17 cellular contexts compared by ENCODE assay signal in genomic region chr2:104845552-104845931, GRCh38. TPM values are rescaled to one million over a fixed set of nuclear protein-coding genes. Genes with fewer than 3 reads are reported as not detected.
DNase-seq lines count a peak whose midpoint lies in the region; ATAC-seq, FAIRE-seq and TF ChIP-seq lines count a peak whose summit lies in the region.
"Had no signal": no experiment of that assay in that cellular context is flagged by ENCODE, and none has a peak within 500 bp of the region (broad histone marks: within the 10 kb centered on the region; RNA-seq: fewer than 3 reads in every experiment).

No MANE protein-coding gene starts in this region.

- H3K4me3 Mint-ChIP-seq in chondrocyte (ENCODE audit: unreplicated experiment) (peak overlapping the region; percentile 74), memory B cell (no peak overlapping the region)
- H3K4me3 Mint-ChIP-seq: stimulated activated effector memory CD8-positive, alpha-beta T cell treated with anti-CD3 and anti-CD28 coated beads, Interleukin-12 subunit alpha, Interleukin-12 subunit beta, amount 100 ng/mL, for 72 hours had no signal

- H3K9me3 Mint-ChIP-seq in chondrocyte (ENCODE audit: low read depth): no peaks in the 10 kb centered on the region
- H3K9me3 Mint-ChIP-seq in memory B cell: peaks cover 2% of the 10 kb centered on the region
- H3K9me3 Mint-ChIP-seq: stimulated activated effector memory CD8-positive, alpha-beta T cell treated with anti-CD3 and anti-CD28 coated beads, Interleukin-12 subunit alpha, Interleukin-12 subunit beta, amount 100 ng/mL, for 72 hours had no signal

- peaks cover 69% of the 10 kb centered on the region for H3K4me1 Mint-ChIP-seq in chondrocyte (ENCODE audit: low read depth)
- peaks cover 12% of the 10 kb centered on the region for H3K4me1 Mint-ChIP-seq in memory B cell

- no peak overlapping the region for H3K4me3 ChIP-seq in HepG2 (replicated peaks in 1 of 3; ENCODE audit: insufficient read depth in 1 of 3, low read depth in 2 of 3, low read length in 3 of 3)
- H3K4me3 ChIP-seq in right lobe of liver: no peak overlapping the region
- no peak overlapping the region for H3K4me3 ChIP-seq in uterus
- no peak overlapping the region for H3K4me3 ChIP-seq in prostate gland

- no peak overlapping the region for H3K9ac ChIP-seq in HepG2 (ENCODE audit: insufficient read depth, low read depth, low read length)

- H3K27me3 ChIP-seq in HepG2 (ENCODE audit: control insufficient read depth in 1 of 2, insufficient read depth in 2 of 2, low read length in 2 of 2) (peaks cover 7 to 60% of the 10 kb centered on the region in 2 experiments), right lobe of liver (peaks cover 7 to 62% of the 10 kb centered on the region in 2 donors), uterus (peaks cover 0 to 77% of the 10 kb centered on the region in 2 donors), prostate gland (replicated peaks; ENCODE audit: insufficient read depth) (peaks cover 44% of the 10 kb centered on the region)

- H3K27ac Mint-ChIP-seq in chondrocyte (ENCODE audit: unreplicated experiment) (peak overlapping the region; percentile 78), memory B cell (peak overlapping the region; percentile 86)
- H3K27ac Mint-ChIP-seq: stimulated activated effector memory CD8-positive, alpha-beta T cell treated with anti-CD3 and anti-CD28 coated beads, Interleukin-12 subunit alpha, Interleukin-12 subunit beta, amount 100 ng/mL, for 72 hours had no signal

- intact Hi-C loops in HepG2 (cut with micrococcal nuclease; ENCODE audit: unreplicated experiment): no loop called here
- intact Hi-C loops in right lobe of liver (cut with DNase I): no loop called here
- intact Hi-C loops in uterus (cut with DNase I; ENCODE audit: low total_unique reads): no loop called here
- intact Hi-C loops in prostate gland (cut with DNase I): no loop called here

- H3K27me3 Mint-ChIP-seq in chondrocyte (ENCODE audit: low read depth) (peaks cover 15% of the 10 kb centered on the region), memory B cell (peaks cover 38% of the 10 kb centered on the region)

- H3K36me3 Mint-ChIP-seq in chondrocyte (ENCODE audit: low read depth) (no peaks in the 10 kb centered on the region), memory B cell (peaks cover 2% of the 10 kb centered on the region)

- no peak for TF ChIP-seq POLR2A in HepG2 (IDR thresholded peaks at IDR 0.05; ENCODE audit: insufficient read depth in 1 of 2, low read depth in 2 of 2, low read length in 2 of 2)
- no peak for TF ChIP-seq POLR2A in right lobe of liver (IDR thresholded peaks at IDR 0.05)
- no peak for TF ChIP-seq POLR2A in uterus (IDR thresholded peaks at IDR 0.05)
- TF ChIP-seq POLR2A in prostate gland (IDR thresholded peaks at IDR 0.05): no peak

- H3K4me1 ChIP-seq in HepG2 (ENCODE audit: insufficient read depth, low read length) (no peaks in the 10 kb centered on the region), right lobe of liver (peaks cover 0 to 14% (median 0%) of the 10 kb centered on the region in 4 donors), uterus (peaks cover 0 to 6% of the 10 kb centered on the region in 2 donors), prostate gland (replicated peaks) (no peaks in the 10 kb centered on the region)
- H3K4me1 ChIP-seq: BE2C had no signal

- CTCF ChIA-PET in HepG2 (lab: Yijun Ruan, JAX; ENCODE audit: low intra/inter-chr PET ratio, low total read pairs): no interaction called here

- ATAC-seq in HepG2 (no peak), right lobe of liver (no peak), memory B cell (ENCODE audit: low read depth) (no peak), GM21515 (IDR thresholded peaks at IDR 0.05; ENCODE audit: unreplicated experiment) (no peak)
- ATAC-seq: left cardiac atrium; stimulated activated effector memory CD8-positive, alpha-beta T cell treated with anti-CD3 and anti-CD28 coated beads, Interleukin-12 subunit alpha, Interleukin-12 subunit beta, amount 100 ng/mL, for 72 hours had no signal

- H3K79me2 ChIP-seq in HepG2 (ENCODE audit: insufficient read depth, low read length): no peaks in the 10 kb centered on the region

- no peak overlapping the region for H3K27ac ChIP-seq in HepG2 (ENCODE audit: extremely low read length, insufficient read depth, low read length)
- H3K27ac ChIP-seq in right lobe of liver: no peak overlapping the region
- peak overlapping the region; percentile 92 for H3K27ac ChIP-seq in temporal lobe (ENCODE audit: low read depth, low read length)
- H3K27ac ChIP-seq in uterus: no peak overlapping the region
- no peak overlapping the region for H3K27ac ChIP-seq in prostate gland
- H3K27ac ChIP-seq: WERI-Rb-1 had no signal

- H3K9me3 ChIP-seq in HepG2 (ENCODE audit: low read length): no peaks in the 10 kb centered on the region
- no peaks in the 10 kb centered on the region for H3K9me3 ChIP-seq in right lobe of liver
- H3K9me3 ChIP-seq in uterus: no peaks in the 10 kb centered on the region
- no peaks in the 10 kb centered on the region for H3K9me3 ChIP-seq in prostate gland
- H3K9me3 ChIP-seq: BE2C had no signal

- no TSS peak for BruUV-seq in HepG2 (replicated peaks; lab: Mats Ljungman, UMichigan)

- TF ChIP-seq EP300 in HepG2 (IDR thresholded peaks at IDR 0.05; ENCODE audit: low read depth in 2 of 2, low read length in 2 of 2) (no peak), HepG2 (CRISPR knock-in tag; IDR thresholded peaks at IDR 0.05; ENCODE audit: borderline replicate concordance) (no peak)

- in situ Hi-C loops in HepG2 (cut with HindIII; ENCODE audit: extremely low pct_ligation_motif_present, low pct_unique_long_range_greater_than_20kb): no loop called here

- H3K36me3 ChIP-seq in HepG2 (replicated peaks in 1 of 2; ENCODE audit: control insufficient read depth in 1 of 2, insufficient read depth in 2 of 2, low read length in 2 of 2) (no peaks in the 10 kb centered on the region), right lobe of liver (no peaks in the 10 kb centered on the region), uterus (no peaks in the 10 kb centered on the region), prostate gland (no peaks in the 10 kb centered on the region)
- H3K36me3 ChIP-seq: BE2C, WERI-Rb-1 had no signal

- 22% methylated on average over 13 of the region's 13 CpGs for WGBS in HepG2 (ENCODE audit: low lambda C conversion rate)
- 2% methylated on average over 13 of the region's 13 CpGs for WGBS in right lobe of liver (ENCODE audit: insufficient coverage, low coverage, low lambda C conversion rate, missing lambda C conversion rate)
- 7% methylated on average over 13 of the region's 13 CpGs for WGBS in prostate gland

- no peak for FAIRE-seq in HepG2 (lab: Jason Lieb, UNC)

- no peak overlapping the region for H3K4me2 ChIP-seq in HepG2 (ENCODE audit: low read depth, low read length)

- POLR2A ChIA-PET in HepG2 (lab: Yijun Ruan, JAX): no interaction called here

- no peak for TF ChIP-seq CTCF in HepG2 (CRISPR knock-in tag; IDR thresholded peaks at IDR 0.05)
- no peak for TF ChIP-seq CTCF in right lobe of liver (IDR thresholded peaks at IDR 0.05)
- no peak for TF ChIP-seq CTCF in chondrocyte (IDR thresholded peaks at IDR 0.05)
- TF ChIP-seq CTCF in uterus (IDR thresholded peaks at IDR 0.05): no peak
- no peak for TF ChIP-seq CTCF in prostate gland (IDR thresholded peaks at IDR 0.05)

- H4K20me1 ChIP-seq in HepG2 (ENCODE audit: insufficient read depth, low read length): no peaks in the 10 kb centered on the region

- DNase-seq in HepG2 (ENCODE audit: low spot score) (no peak), right lobe of liver (no peak), chondrocyte (ENCODE audit: low spot score) (no peak), memory B cell (ENCODE audit: low spot score in 2 of 2) (no peak), uterus (no peak), prostate gland (ENCODE audit: low spot score) (no peak)
- DNase-seq: BE2C; KG1; left cardiac atrium; NCI-H1694; Right ventricle myocardium superior; stimulated activated CD4-positive, alpha-beta T cell treated with anti-CD3 and anti-CD28 coated beads, Interleukin-1b, Interleukin-23, amount 100 ng/mL, for 48 hours; WERI-Rb-1 had no signal

- H2AFZ ChIP-seq in HepG2 (ENCODE audit: low read length): no peak overlapping the region

- TF ChIP-seq RAD21 in HepG2 (CRISPR knock-in tag; IDR thresholded peaks at IDR 0.05): no peak

TF ChIP-seq in HepG2, 621 proteins besides CTCF, POLR2A, EP300 and RAD21 (continues in another document):
- TF ChIP-seq PHF20 (CRISPR knock-in tag; IDR thresholded peaks at IDR 0.05) (no peak), ZNF772 (CRISPR knock-in tag; IDR thresholded peaks at IDR 0.05) (no peak), ADNP (CRISPR knock-in tag; IDR thresholded peaks at IDR 0.05) (no peak), PRPF4 (IDR thresholded peaks at IDR 0.05; ENCODE audit: low read depth, low read length, poor library complexity, severe bottlenecking) (no peak)

RNA-seq across cellular contexts. Expression of gene POU3F3, which starts 8.4 kb away (rescaled TPM):
- total RNA-seq in HepG2 (2016; rRNA removed; fragmentation: Illumina TruSeq; extraction: Trizol) (not detected in 2 replicates), right lobe of liver (not detected), chondrocyte (7.2 to 55.0 TPM (median 7.7 TPM) in 3 replicates), temporal lobe (230 TPM), uterus (under 1 TPM in 1 of 4 donors, not detected in 3; 0.18 TPM), prostate gland (1 to 10 TPM in 1 of 2 donors, not detected in 1; 2.2 TPM)
- not detected in 2 replicates for total RNA-seq in HepG2 (2016; cell fraction: cytosol; rRNA removed; fragmentation: Illumina TruSeq; extraction: Trizol; ENCODE audit: low read depth)
- not detected in 2 replicates for total RNA-seq in HepG2 (2016; cell fraction: insoluble cytoplasmic fraction; rRNA removed; fragmentation: Illumina TruSeq; extraction: Trizol)
- not detected in 2 replicates for total RNA-seq in HepG2 (2016; cell fraction: membrane; rRNA removed; fragmentation: Illumina TruSeq; extraction: Trizol)
- not detected in 2 replicates for total RNA-seq in HepG2 (2016; cell fraction: nucleus; rRNA removed; fragmentation: Illumina TruSeq; extraction: Trizol)
- polyA plus RNA-seq in HepG2 (2011; rRNA removed): not detected in 2 replicates
- not detected in 2 replicates for polyA plus RNA-seq in HepG2 (2011; cell fraction: cytosol; rRNA removed)
- polyA plus RNA-seq in HepG2 (2011; cell fraction: nucleus; rRNA removed): not detected in 2 replicates
- not detected in 2 replicates for polyA plus RNA-seq in HepG2 (2012)
- polyA plus RNA-seq in HepG2 (2016; cell fraction: cytosol; fragmentation: Illumina TruSeq; extraction: Trizol; ENCODE audit: low read depth): not detected in 2 replicates
- not detected in 2 replicates for polyA plus RNA-seq in HepG2 (2016; cell fraction: insoluble cytoplasmic fraction; fragmentation: Illumina TruSeq; extraction: Trizol; ENCODE audit: low read depth)
- not detected in 2 replicates for polyA plus RNA-seq in HepG2 (2016; cell fraction: membrane; fragmentation: Illumina TruSeq; extraction: Trizol; ENCODE audit: low read depth)
- polyA plus RNA-seq in HepG2 (2016; cell fraction: nucleus; fragmentation: Illumina TruSeq; extraction: Trizol; ENCODE audit: insufficient read depth, low read depth): not detected in 2 replicates
- polyA minus RNA-seq in HepG2 (2011; rRNA and poly(A)+ RNA removed; ENCODE audit: low replicate concordance): not detected in 2 replicates
- not detected in 2 replicates for polyA minus RNA-seq in HepG2 (2011; cell fraction: cytosol; rRNA and poly(A)+ RNA removed)
- polyA minus RNA-seq in HepG2 (2011; cell fraction: nucleus; rRNA and poly(A)+ RNA removed): not detected in 2 replicates
- total RNA-seq: fibroblast of lung, Right ventricle myocardium superior had no signal
